ENCODE assay signal across 9 cellular contexts in genomic region chr9:35729700-35730485, GRCh38. TPM values are rescaled to one million over a fixed set of nuclear protein-coding genes. Genes with fewer than 3 reads are reported as not detected.
DNase-seq lines count a peak whose midpoint lies in the region; ATAC-seq and TF ChIP-seq lines count a peak whose summit lies in the region.
"Had no signal": no experiment of that assay in that cellular context is flagged by ENCODE, and none has a peak within 500 bp of the region (broad histone marks: within the 10 kb centered on the region; RNA-seq: fewer than 3 reads in every experiment).

No MANE protein-coding gene starts in this region.

- WGBS in adipose tissue, 3 donors: 10 to 41% (median 14%) methylated on average over 6 of the region's 6 CpGs
- 13 to 18% methylated on average over 6 of the region's 6 CpGs for WGBS in heart right ventricle, 2 donors
- WGBS in psoas muscle, 3 donors: 35 to 45% (median 37%) methylated on average over 6 of the region's 6 CpGs

- peaks cover 54 to 81% (median 69%) of the 10 kb centered on the region in 9 donors for H3K4me1 ChIP-seq in heart right ventricle
- H3K4me1 ChIP-seq in psoas muscle: peaks cover 56% of the 10 kb centered on the region

- H3K27me3 ChIP-seq in heart right ventricle (no peaks in the 10 kb centered on the region), psoas muscle (ENCODE audit: insufficient read depth in 3 of 3, low read length in 2 of 3) (no peaks in the 10 kb centered on the region)

- peaks cover 0 to 41% (median 3%) of the 10 kb centered on the region in 9 donors for H3K36me3 ChIP-seq in heart right ventricle
- H3K36me3 ChIP-seq in psoas muscle (ENCODE audit: insufficient read depth in 1 of 2, low read depth in 1 of 2): peaks cover 1 to 34% of the 10 kb centered on the region in 2 donors

- DNase-seq in AG08396 (ENCODE audit: low spot score): peak; percentile 86
- peak; percentile 26 for DNase-seq in NCI-H2196 (lab: John Stamatoyannopoulos, UW; ENCODE audit: unreplicated experiment)
- peak; percentile 54 to 61 for DNase-seq in heart right ventricle
- peak; percentile 56 to 73 for DNase-seq in psoas muscle

- no peak for ATAC-seq in heart right ventricle
- peak; percentile 16 to 31 (median 22) for ATAC-seq in psoas muscle
- no peak for ATAC-seq in HG02571 (IDR thresholded peaks at IDR 0.05; ENCODE audit: unreplicated experiment)
- ATAC-seq in GM18867 (IDR thresholded peaks at IDR 0.05; ENCODE audit: unreplicated experiment): no peak

- TF ChIP-seq CTCF in heart right ventricle (IDR thresholded peaks at IDR 0.05) (peak; percentile 21 to 59 (median 54)), psoas muscle (IDR thresholded peaks at IDR 0.05) (peak; percentile 52)

- H3K9me3 ChIP-seq in heart right ventricle (no peaks in the 10 kb centered on the region), psoas muscle (no peaks in the 10 kb centered on the region)

- H3K27ac ChIP-seq in adipose tissue (ENCODE audit: low read depth, low read length) (peak overlapping the region; percentile 51), heart right ventricle (peak overlapping the region in 9 of 10 donors; percentile 60 to 99 (median 99)), psoas muscle (peak overlapping the region; percentile 98)
- H3K27ac ChIP-seq: SK-N-MC had no signal

- H3K4me3 ChIP-seq in GM08714 (ENCODE audit: low read length) (peak overlapping the region; percentile 83), heart right ventricle (peak overlapping the region in 9 of 10 donors; percentile 65 to 98 (median 88)), psoas muscle (peak overlapping the region; percentile 82)

- intact Hi-C loops in heart right ventricle (cut with DNase I): loop anchor here in 9 of 10 donors (2.0 to 10.0 kb wide), 11 partner anchors 33 to 128 kb away; partner anchors contain the start of genes CCDC107 (in 3 of the 9), RMRP (in 3 of the 9), ARHGEF39 (in 2 of the 9) and FAM221B (in 1 of the 9)
- intact Hi-C loops in psoas muscle (cut with DNase I): loop anchor here (2.0 kb wide), 2 partner anchors 39 to 71 kb away; partner anchors contain the start of genes CCDC107 (in 2 of the 2) and RMRP (in 2 of the 2)

RNA-seq across cellular contexts. Expression of gene TLN1, which starts 2.1 kb away (rescaled TPM):
- polyA plus RNA-seq in adipose tissue (100 to 1,000 TPM in 2 of 3 donors, 10 to 100 TPM in 1; 72.4 to 310 (median 201) TPM), heart right ventricle (100 to 1,000 TPM in 1 of 2 donors, 10 to 100 TPM in 1; 99.6 to 247 TPM), psoas muscle (100 to 1,000 TPM in 1 of 3 donors, 10 to 100 TPM in 2; 88.2 to 320 (median 96.5) TPM)
- total RNA-seq in heart right ventricle (100 to 1,000 TPM; 206 to 323 (median 238) TPM), psoas muscle (100 to 1,000 TPM; 146 to 212 (median 152) TPM)

RNA-seq across cellular contexts. Expression of gene CREB3, which starts 2.6 kb away (rescaled TPM):
- polyA plus RNA-seq in adipose tissue: 10 to 100 TPM; 23.1 to 37.0 (median 33.0) TPM
- 10 to 100 TPM; 16.2 to 29.5 (median 20.2) TPM for total RNA-seq in heart right ventricle
- polyA plus RNA-seq in heart right ventricle: 10 to 100 TPM; 24.4 to 39.1 TPM
- 10 to 100 TPM; 16.1 to 22.4 (median 20.5) TPM for total RNA-seq in psoas muscle
- polyA plus RNA-seq in psoas muscle: 10 to 100 TPM; 20.9 to 55.1 (median 27.8) TPM

RNA-seq across cellular contexts. Expression of gene GBA2, which starts 19.1 kb away (rescaled TPM):
- 10 to 100 TPM; 24.0 to 48.8 (median 36.8) TPM for polyA plus RNA-seq in adipose tissue
- total RNA-seq in heart right ventricle: 100 to 1,000 TPM in 1 of 10 donors, 10 to 100 TPM in 9; 47.4 to 101 (median 74.7) TPM
- polyA plus RNA-seq in heart right ventricle: 100 to 1,000 TPM in 1 of 2 donors, 10 to 100 TPM in 1; 81.9 to 102 TPM
- 10 to 100 TPM; 36.1 to 83.6 (median 50.1) TPM for total RNA-seq in psoas muscle
- polyA plus RNA-seq in psoas muscle: 100 to 1,000 TPM in 1 of 3 donors, 10 to 100 TPM in 2; 47.0 to 107 (median 47.4) TPM

RNA-seq across cellular contexts. Expression of gene RGP1, which starts 19.2 kb away (rescaled TPM):
- 10 to 100 TPM in 1 of 3 donors, 1 to 10 TPM in 2; 7.3 to 16.0 (median 9.9) TPM for polyA plus RNA-seq in adipose tissue
- 10 to 100 TPM; 31.1 to 39.4 (median 34.0) TPM for total RNA-seq in heart right ventricle
- 1 to 10 TPM; 8.2 to 9.3 TPM for polyA plus RNA-seq in heart right ventricle
- total RNA-seq in psoas muscle: 10 to 100 TPM; 32.3 to 51.0 (median 37.4) TPM
- polyA plus RNA-seq in psoas muscle: 10 to 100 TPM; 10.7 to 34.6 (median 24.0) TPM

RNA-seq across cellular contexts. Expression of gene MSMP, which starts 24.2 kb away (rescaled TPM):
- polyA plus RNA-seq in adipose tissue: under 1 TPM in 2 of 3 donors, not detected in 1; 0.30 to 1.00 TPM
- total RNA-seq in heart right ventricle: under 1 TPM in 1 of 10 donors, not detected in 9; 0.60 TPM
- polyA plus RNA-seq in heart right ventricle: under 1 TPM in 1 of 2 donors, not detected in 1; 0.19 TPM
- total RNA-seq in psoas muscle: not detected
- polyA plus RNA-seq in psoas muscle: 1 to 10 TPM in 1 of 3 donors, under 1 TPM in 1, not detected in 1; 0.16 to 1.2 TPM

Comparison
In these comparisons a context has a peak if more than half of its experiments do, and no peak if none do; other contexts are left out.
1. DNase-seq: peak in every context shown above with its lines; median percentile 86 in AG08396; 64 in psoas muscle; 58 in heart right ventricle; 26 in NCI-H2196.
2. ATAC-seq: peak in psoas muscle (4 of 4); none in heart right ventricle (0 of 8), HG02571 (single experiment) and GM18867 (single experiment).
3. Peak in every context shown above with its lines, with median percentiles within 50 percentile points of each other: H3K4me3 ChIP-seq and H3K27ac ChIP-seq.